18 cellular contexts compared by ENCODE assay signal in genomic region chr19:8387688-8388611, GRCh38. TPM values are rescaled to one million over a fixed set of nuclear protein-coding genes. Genes with fewer than 3 reads are reported as not detected.
DNase-seq lines count a peak whose midpoint lies in the region; ATAC-seq and TF ChIP-seq lines count a peak whose summit lies in the region.
"Had no signal": no experiment of that assay in that cellular context is flagged by ENCODE, and none has a peak within 500 bp of the region (broad histone marks: within the 10 kb centered on the region; RNA-seq: fewer than 3 reads in every experiment).

No MANE protein-coding gene starts in this region.

- TSS peak; percentile 60 for BruUV-seq in Panc1 (replicated peaks; lab: Mats Ljungman, UMichigan)

- H3K36me3 ChIP-seq in Panc1 (ENCODE audit: control insufficient read depth, insufficient read depth, low read length) (no peaks in the 10 kb centered on the region; the same call in 1 of the 2 replicates), right lobe of liver (no peaks in the 10 kb centered on the region), SJCRH30 (no peaks in the 10 kb centered on the region)
- H3K36me3 ChIP-seq: right atrium auricular region had no signal

- H3K9me3 ChIP-seq in Panc1 (ENCODE audit: control insufficient read depth, insufficient read depth, low read depth, low read length) (no peaks in the 10 kb centered on the region), right lobe of liver (no peaks in the 10 kb centered on the region), SJCRH30 (replicated peaks) (no peaks in the 10 kb centered on the region)
- H3K9me3 ChIP-seq: right atrium auricular region had no signal

- H3K27me3 ChIP-seq in Panc1 (ENCODE audit: control insufficient read depth, insufficient read depth, low read length) (no peaks in the 10 kb centered on the region), right lobe of liver (no peaks in the 10 kb centered on the region), SJCRH30 (no peaks in the 10 kb centered on the region)
- H3K27me3 ChIP-seq: MG63, right atrium auricular region had no signal

- in situ Hi-C loops in Panc1 (cut with HindIII; ENCODE audit: low pct_unique_long_range_greater_than_20kb, low sequenced_read_pairs), result no loop called here

- TF ChIP-seq CTCF in Panc1 (IDR thresholded peaks at IDR 0.05) (no peak), right lobe of liver (IDR thresholded peaks at IDR 0.05) (no peak)

- CTCF ChIA-PET in Panc1 (lab: Charles Lee), result no interaction called here

- intact Hi-C loops in left cardiac atrium (cut with DNase I), result no loop called here
- intact Hi-C loops in Right ventricle myocardium inferior (cut with DNase I), result no loop called here
- intact Hi-C loops in Panc1 (cut with micrococcal nuclease; ENCODE audit: unreplicated experiment), result no loop called here
- intact Hi-C loops in right lobe of liver (cut with DNase I), result no loop called here
- intact Hi-C loops in Right ventricle myocardium superior (cut with DNase I), result no loop called here

- WGBS in right lobe of liver (ENCODE audit: insufficient coverage, low coverage, low lambda C conversion rate, missing lambda C conversion rate), result 38% methylated on average over 15 of the region's 16 CpGs

- POLR2A ChIA-PET in Panc1 (lab: Charles Lee), result no interaction called here

- H3K27ac ChIP-seq in Panc1 (ENCODE audit: low read length) (peak overlapping the region; percentile 57), right lobe of liver (peak overlapping the region; percentile 80 to 100 (median 99)), SJCRH30 (no peak overlapping the region)
- H3K27ac ChIP-seq: HL-60 had no signal

- ATAC-seq in left cardiac atrium (no peak), Right ventricle myocardium inferior (no peak), Panc1 (no peak), right lobe of liver (peak; percentile 30 to 57 (median 34)), Right ventricle myocardium superior (ENCODE audit: poor library complexity) (no peak)

- peak; percentile 20 for TF ChIP-seq POLR2A in right lobe of liver (IDR thresholded peaks at IDR 0.05)

- peaks cover 25% of the 10 kb centered on the region for H3K4me1 ChIP-seq in Panc1 (ENCODE audit: control insufficient read depth, insufficient read depth, low read length)
- H3K4me1 ChIP-seq in right lobe of liver, result peaks cover 0 to 52% (median 22%) of the 10 kb centered on the region in 4 donors
- H3K4me1 ChIP-seq in SJCRH30, result peaks cover 8% of the 10 kb centered on the region

- DNase-seq in left cardiac atrium (peak; percentile 9), Right ventricle myocardium inferior (ENCODE audit: missing footprints) (no peak), Panc1 (ENCODE audit: low read depth, low spot score) (no peak), right lobe of liver (peak in 2 of 3 donors; percentile 44 to 64), SIG-M5 treated with dmso at 0.1 percent for 504 hours (lab: John Stamatoyannopoulos, UW; ENCODE audit: unreplicated experiment) (no peak), SJCRH30 (no peak), Right ventricle myocardium superior (no peak), NCI-H510A treated with DMSO at 0.1 percent for 48 hours (lab: John Stamatoyannopoulos, UW) (no peak)
- DNase-seq: effector CD8-positive, alpha-beta T cell; foreskin melanocyte; islet precursor cell; MG63; NCI-H446; stimulated activated CD4-positive, alpha-beta T cell treated with anti-CD3 and anti-CD28 coated beads, Interleukin-4, amount 100 ng/mL, for 1 hour; stimulated activated naive CD4-positive, alpha-beta T cell had no signal

- H3K4me3 ChIP-seq in Panc1 (ENCODE audit: low read depth in 2 of 2, low read length in 2 of 2), result no peak overlapping the region
- peak overlapping the region in 2 of 3 donors; percentile 27 to 100 for H3K4me3 ChIP-seq in right lobe of liver
- H3K4me3 ChIP-seq in SJCRH30, result no peak overlapping the region
- H3K4me3 ChIP-seq: MG63, right atrium auricular region had no signal

RNA-seq across cellular contexts. Expression of gene RAB11B, which starts 2.2 kb away (rescaled TPM):
- total RNA-seq in left cardiac atrium (100 to 1,000 TPM; 133 to 163 TPM), Right ventricle myocardium inferior (144 TPM), Panc1 (2021; ENCODE audit: unreplicated experiment) (135 TPM), right lobe of liver (10 to 100 TPM; 27.2 to 58.0 (median 54.2) TPM), Right ventricle myocardium superior (136 TPM)
- polyA plus RNA-seq in Panc1 (2012; ENCODE audit: insufficient read length), result 395 TPM
- 15.9 and 17.7 TPM in 2 replicates for total RNA-seq in SJCRH30 (2014; rRNA removed; shearing (Covaris generic))

RNA-seq across cellular contexts. Expression of gene ANGPTL4, which starts 24.0 kb away (rescaled TPM):
- total RNA-seq in left cardiac atrium, result 10 to 100 TPM; 16.3 to 81.6 TPM
- 24.6 TPM for total RNA-seq in Right ventricle myocardium inferior
- 46.6 TPM for total RNA-seq in Panc1 (2021; ENCODE audit: unreplicated experiment)
- 208 TPM for polyA plus RNA-seq in Panc1 (2012; ENCODE audit: insufficient read length)
- 100 to 1,000 TPM in 3 of 6 experiments, 10 to 100 TPM in 2, 1 to 10 TPM in 1; 2.3 to 204 (median 125) TPM for total RNA-seq in right lobe of liver
- total RNA-seq in SJCRH30 (2014; rRNA removed; shearing (Covaris generic)), result 0.10 and 0.59 TPM in 2 replicates
- total RNA-seq in Right ventricle myocardium superior, result 13.9 TPM
- polyA plus RNA-seq: CD14-positive monocyte had no signal

RNA-seq across cellular contexts. Expression of gene MARCHF2, which starts 25.2 kb away (rescaled TPM):
- total RNA-seq in left cardiac atrium (10 to 100 TPM; 81.1 to 87.8 TPM), Right ventricle myocardium inferior (110 TPM), Panc1 (2021; ENCODE audit: unreplicated experiment) (32.6 TPM), right lobe of liver (100 to 1,000 TPM in 2 of 6 experiments, 10 to 100 TPM in 4; 22.5 to 146 (median 32.3) TPM), Right ventricle myocardium superior (100.0 TPM)
- polyA plus RNA-seq in Panc1 (2012; ENCODE audit: insufficient read length), result 62.9 TPM
- total RNA-seq in SJCRH30 (2014; rRNA removed; shearing (Covaris generic)), result 0.55 and 2.8 TPM in 2 replicates

RNA-seq across cellular contexts. Expression of gene KANK3, which starts 44.9 kb away (rescaled TPM):
- total RNA-seq in left cardiac atrium (10 to 100 TPM; 19.3 to 19.6 TPM), Right ventricle myocardium inferior (20.5 TPM), Panc1 (2021; ENCODE audit: unreplicated experiment) (1.2 TPM), right lobe of liver (1 to 10 TPM; 2.9 to 6.0 (median 4.2) TPM), Right ventricle myocardium superior (21.8 TPM)
- 1.5 TPM for polyA plus RNA-seq in Panc1 (2012; ENCODE audit: insufficient read length)
- total RNA-seq in SJCRH30 (2014; rRNA removed; shearing (Covaris generic)), result 0.04 TPM in 1 of 2 replicates, not detected in the other
- polyA plus RNA-seq: CD14-positive monocyte had no signal

RNA-seq across cellular contexts. Expression of gene HNRNPM, which starts 56.8 kb away (rescaled TPM):
- total RNA-seq in left cardiac atrium (100 to 1,000 TPM; 102 to 126 TPM), Right ventricle myocardium inferior (118 TPM), Panc1 (2021; ENCODE audit: unreplicated experiment) (225 TPM), right lobe of liver (10 to 100 TPM; 31.8 to 82.5 (median 58.6) TPM), Right ventricle myocardium superior (113 TPM)
- 330 TPM for polyA plus RNA-seq in Panc1 (2012; ENCODE audit: insufficient read length)
- total RNA-seq in SJCRH30 (2014; rRNA removed; shearing (Covaris generic)), result 191 and 195 TPM in 2 replicates

Comparison
In these comparisons a context has a peak if more than half of its experiments do, and no peak if none do; other contexts are left out.
1. DNase-seq: peak in left cardiac atrium (single experiment) and right lobe of liver (2 of 3); none in Right ventricle myocardium inferior (single experiment), Panc1 (single experiment), SIG-M5 treated with dmso at 0.1 percent for 504 hours (single experiment), SJCRH30 (0 of 2), Right ventricle myocardium superior (single experiment) and NCI-H510A treated with DMSO at 0.1 percent for 48 hours (single experiment).
2. ATAC-seq: peak in right lobe of liver (4 of 4); none in left cardiac atrium (0 of 2), Right ventricle myocardium inferior (single experiment), Panc1 (single experiment) and Right ventricle myocardium superior (single experiment).
3. H3K4me3 ChIP-seq: peak in right lobe of liver (2 of 3); none in Panc1 (0 of 2) and SJCRH30 (single experiment).